Comparison of ENCODE assay signal across 8 cellular contexts in genomic region chr1:203796223-203796747, GRCh38. TPM values are rescaled to one million over a fixed set of nuclear protein-coding genes. Genes with fewer than 3 reads are reported as not detected.
A peak's percentile ranks its signal among the peaks of the same experiment; 100 is the strongest.
DNase-seq lines count a peak whose midpoint lies in the region; ATAC-seq and TF ChIP-seq lines count a peak whose summit lies in the region.

No MANE protein-coding gene starts in this region.

- H3K27ac Mint-ChIP-seq in stimulated activated effector memory CD8-positive, alpha-beta T cell treated with anti-CD3 and anti-CD28 coated beads, Interleukin-12 subunit alpha, Interleukin-12 subunit beta, amount 100 ng/mL, for 72 hours: peak overlapping the region; percentile 98

- peaks cover 52% of the 10 kb centered on the region for H3K36me3 Mint-ChIP-seq in stimulated activated effector memory CD8-positive, alpha-beta T cell treated with anti-CD3 and anti-CD28 coated beads, Interleukin-12 subunit alpha, Interleukin-12 subunit beta, amount 100 ng/mL, for 72 hours

- H3K9ac ChIP-seq in SK-N-MC (ENCODE audit: insufficient read length): peak overlapping the region; percentile 93

- H3K27ac ChIP-seq in SK-N-MC (peak overlapping the region; percentile 96), lower lobe of right lung (peak overlapping the region; percentile 89)

- H3K27me3 ChIP-seq in lower lobe of right lung (ENCODE audit: low read depth): no peaks in the 10 kb centered on the region

- TF ChIP-seq CTCF in lower lobe of right lung (IDR thresholded peaks at IDR 0.05): no peak

- peak overlapping the region; percentile 92 for H3K4me3 Mint-ChIP-seq in stimulated activated effector memory CD8-positive, alpha-beta T cell treated with anti-CD3 and anti-CD28 coated beads, Interleukin-12 subunit alpha, Interleukin-12 subunit beta, amount 100 ng/mL, for 72 hours

- no peaks in the 10 kb centered on the region for H3K9me3 Mint-ChIP-seq in stimulated activated effector memory CD8-positive, alpha-beta T cell treated with anti-CD3 and anti-CD28 coated beads, Interleukin-12 subunit alpha, Interleukin-12 subunit beta, amount 100 ng/mL, for 72 hours

- H3K4me3 ChIP-seq in SK-N-MC (peak overlapping the region; percentile 83), lower lobe of right lung (peak overlapping the region; percentile 79)

- DNase-seq in ELF-1 (ENCODE audit: low read depth, low spot score) (peak; percentile 66), SK-N-MC (ENCODE audit: low read depth, low spot score) (no peak), cerebellar cortex (ENCODE audit: low spot score) (peak; percentile 42), lower lobe of right lung (no peak), NCI-H1930 (lab: John Stamatoyannopoulos, UW) (no peak), NCI-H774 (lab: John Stamatoyannopoulos, UW) (no peak)
- peak; percentile 11 to 73 for DNase-seq in stimulated activated effector memory CD8-positive, alpha-beta T cell treated with anti-CD3 and anti-CD28 coated beads, Interleukin-12 subunit alpha, Interleukin-12 subunit beta, amount 100 ng/mL, for 72 hours (ENCODE audit: low spot score in 2 of 2)

- H3K36me3 ChIP-seq in SK-N-MC (ENCODE audit: insufficient read depth, low read length): peaks cover 39% of the 10 kb centered on the region
- H3K36me3 ChIP-seq in lower lobe of right lung: peaks cover 16% of the 10 kb centered on the region

- ATAC-seq in HG02763 (IDR thresholded peaks at IDR 0.05; ENCODE audit: unreplicated experiment): peak; percentile 12
- ATAC-seq in lower lobe of right lung: peak; percentile 53 to 59
- ATAC-seq in stimulated activated effector memory CD8-positive, alpha-beta T cell treated with anti-CD3 and anti-CD28 coated beads, Interleukin-12 subunit alpha, Interleukin-12 subunit beta, amount 100 ng/mL, for 72 hours: peak; percentile 17

- intact Hi-C loops in lower lobe of right lung (cut with DNase I): no loop called here

- no peaks in the 10 kb centered on the region for H3K9me3 ChIP-seq in SK-N-MC (ENCODE audit: low read depth, low read length)
- no peaks in the 10 kb centered on the region for H3K9me3 ChIP-seq in lower lobe of right lung

- H3K4me1 ChIP-seq in lower lobe of right lung: peaks cover 49% of the 10 kb centered on the region

- peaks cover 42% of the 10 kb centered on the region for H3K4me1 Mint-ChIP-seq in stimulated activated effector memory CD8-positive, alpha-beta T cell treated with anti-CD3 and anti-CD28 coated beads, Interleukin-12 subunit alpha, Interleukin-12 subunit beta, amount 100 ng/mL, for 72 hours

RNA-seq across cellular contexts. Expression of gene ZBED6, which starts 0.9 kb away (rescaled TPM):
- 33.4 TPM for total RNA-seq in lower lobe of right lung

RNA-seq across cellular contexts. Expression of gene ZC3H11A, which starts 0.9 kb away (rescaled TPM):
- total RNA-seq in lower lobe of right lung: 74.0 TPM

RNA-seq across cellular contexts. Expression of gene LAX1, which starts 31.3 kb away (rescaled TPM):
- 3.0 TPM for total RNA-seq in lower lobe of right lung

Comparison
In these comparisons a context has a peak if more than half of its experiments do, and no peak if none do; other contexts are left out.
1. DNase-seq: peak in ELF-1 (single experiment), cerebellar cortex (single experiment) and stimulated activated effector memory CD8-positive, alpha-beta T cell treated with anti-CD3 and anti-CD28 coated beads, Interleukin-12 subunit alpha, Interleukin-12 subunit beta, amount 100 ng/mL, for 72 hours (2 of 2); none in SK-N-MC (single experiment), lower lobe of right lung (single experiment), NCI-H1930 (0 of 2) and NCI-H774 (single experiment).
2. Peak in every context shown above with its lines, with median percentiles within 50 percentile points of each other: ATAC-seq.